1 cellular context compared by ENCODE assay signal in genomic region chr9:127734247-127734746, GRCh38.
TF ChIP-seq lines count a peak whose summit lies in the region.

No MANE protein-coding gene starts in this region.

TF ChIP-seq in endothelial cell of umbilical vein, 7 proteins besides CTCF, POLR2A, EP300 and RAD21:
- no peak for TF ChIP-seq FOS (IDR thresholded peaks at IDR 0.05; ENCODE audit: borderline replicate concordance, insufficient read depth, low read length)
- no peak for TF ChIP-seq POLR2AphosphoS5 (IDR thresholded peaks at IDR 0.05; ENCODE audit: insufficient read depth, low read depth, low read length)
- no peak for TF ChIP-seq GATA2 (IDR thresholded peaks at IDR 0.05; ENCODE audit: insufficient read depth, insufficient read length, low read depth, low read length)
- TF ChIP-seq MYC (IDR thresholded peaks at IDR 0.05; ENCODE audit: low read depth, low read length) = no peak
- no peak for TF ChIP-seq JUN (IDR thresholded peaks at IDR 0.05; ENCODE audit: borderline replicate concordance, insufficient read depth, insufficient read length, low read depth)
- no peak for TF ChIP-seq EZH2 (IDR thresholded peaks at IDR 0.05; ENCODE audit: borderline replicate concordance, low read depth, low read length, severe bottlenecking)
- TF ChIP-seq, protein P1, sequence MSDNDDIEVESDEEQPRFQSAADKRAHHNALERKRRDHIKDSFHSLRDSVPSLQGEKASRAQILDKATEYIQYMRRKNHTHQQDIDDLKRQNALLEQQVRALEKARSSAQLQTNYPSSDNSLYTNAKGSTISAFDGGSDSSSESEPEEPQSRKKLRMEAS (IDR thresholded peaks at IDR 0.05; ENCODE audit: insufficient read depth, insufficient read length) = no peak
